9 cellular contexts compared by ENCODE assay signal in genomic region chr2:112031916-112032582, GRCh38. TPM values are rescaled to one million over a fixed set of nuclear protein-coding genes. Genes with fewer than 3 reads are reported as not detected.
A peak's percentile ranks its signal among the peaks of the same experiment; 100 is the strongest.
DNase-seq lines count a peak whose midpoint lies in the region; ATAC-seq and TF ChIP-seq lines count a peak whose summit lies in the region.
"Had no signal": no experiment of that assay in that cellular context is flagged by ENCODE, and none has a peak within 500 bp of the region (broad histone marks: within the 10 kb centered on the region; RNA-seq: fewer than 3 reads in every experiment).

No MANE protein-coding gene starts in this region.

- peaks cover 2% of the 10 kb centered on the region for H3K9me3 Mint-ChIP-seq in activated naive CD4-positive, alpha-beta T cell treated with anti-CD3 and anti-CD28 coated beads for 36 hours

- intact Hi-C loops in activated naive CD4-positive, alpha-beta T cell treated with anti-CD3 and anti-CD28 coated beads for 36 hours (cut with micrococcal nuclease): no loop called here

- DNase-seq in ELF-1 (ENCODE audit: low read depth, low spot score): peak; percentile 51
- peak; percentile 72 for DNase-seq in NCI-H82 treated with DMSO at 0.1 percent for 48 hours (lab: John Stamatoyannopoulos, UW; ENCODE audit: unreplicated experiment)
- peak; percentile 67 for DNase-seq in fibroblast of villous mesenchyme (ENCODE audit: low read depth)
- DNase-seq in pons (ENCODE audit: low spot score): peak; percentile 30
- DNase-seq in T-helper 17 cell: no peak
- DNase-seq in activated naive CD4-positive, alpha-beta T cell treated with anti-CD3 and anti-CD28 coated beads for 36 hours: no peak
- DNase-seq: effector CD8-positive, alpha-beta T cell had no signal

- no peak overlapping the region for H3K4me3 ChIP-seq in fibroblast of villous mesenchyme (ENCODE audit: low read depth, low read length)

- H3K27ac Mint-ChIP-seq in T-helper 17 cell: no peak overlapping the region
- no peak overlapping the region for H3K27ac Mint-ChIP-seq in activated naive CD4-positive, alpha-beta T cell treated with anti-CD3 and anti-CD28 coated beads for 36 hours

- peaks cover 3% of the 10 kb centered on the region for H3K9me3 ChIP-seq in T-helper 17 cell (ENCODE audit: control insufficient read depth, low read length, poor library complexity, severe bottlenecking)

- H3K4me1 Mint-ChIP-seq in T-helper 17 cell: no peaks in the 10 kb centered on the region
- H3K4me1 Mint-ChIP-seq in activated naive CD4-positive, alpha-beta T cell treated with anti-CD3 and anti-CD28 coated beads for 36 hours (ENCODE audit: low read depth): peaks cover 6% of the 10 kb centered on the region

- no peak for ATAC-seq in GM18867 (IDR thresholded peaks at IDR 0.05; ENCODE audit: unreplicated experiment)
- no peak for ATAC-seq in T-helper 17 cell
- ATAC-seq in HG03378 (IDR thresholded peaks at IDR 0.05; ENCODE audit: unreplicated experiment): no peak

- no peak for TF ChIP-seq CTCF in fibroblast of villous mesenchyme (IDR thresholded peaks at IDR 0.05; ENCODE audit: insufficient read depth, low read depth, low read length)

- peaks cover 9% of the 10 kb centered on the region for H3K27me3 Mint-ChIP-seq in T-helper 17 cell
- peaks cover 5% of the 10 kb centered on the region for H3K27me3 Mint-ChIP-seq in activated naive CD4-positive, alpha-beta T cell treated with anti-CD3 and anti-CD28 coated beads for 36 hours (ENCODE audit: low read depth)

- no peaks in the 10 kb centered on the region for H3K36me3 Mint-ChIP-seq in T-helper 17 cell (ENCODE audit: low read depth)
- no peaks in the 10 kb centered on the region for H3K36me3 Mint-ChIP-seq in activated naive CD4-positive, alpha-beta T cell treated with anti-CD3 and anti-CD28 coated beads for 36 hours (ENCODE audit: low read depth)

- no peak overlapping the region for H3K4me3 Mint-ChIP-seq in T-helper 17 cell
- H3K4me3 Mint-ChIP-seq in activated naive CD4-positive, alpha-beta T cell treated with anti-CD3 and anti-CD28 coated beads for 36 hours: no peak overlapping the region

- CTCF ChIA-PET in activated naive CD4-positive, alpha-beta T cell treated with anti-CD3 and anti-CD28 coated beads for 36 hours (lab: Charles Lee): no interaction called here

RNA-seq across cellular contexts. Expression of gene TMEM87B, which starts 23.0 kb away (rescaled TPM):
- total RNA-seq in fibroblast of villous mesenchyme: 48.3 and 112 TPM in 2 replicates
- total RNA-seq in T-helper 17 cell: 10 to 100 TPM; 16.3 to 23.1 TPM
- 10 to 100 TPM; 10.5 to 12.0 TPM for total RNA-seq in activated naive CD4-positive, alpha-beta T cell treated with anti-CD3 and anti-CD28 coated beads for 36 hours

Comparison
In these comparisons a context has a peak if more than half of its experiments do, and no peak if none do; other contexts are left out.
1. DNase-seq: peak in ELF-1 (single experiment), NCI-H82 treated with DMSO at 0.1 percent for 48 hours (single experiment), fibroblast of villous mesenchyme (single experiment) and pons (single experiment); none in T-helper 17 cell (0 of 3) and activated naive CD4-positive, alpha-beta T cell treated with anti-CD3 and anti-CD28 coated beads for 36 hours (single experiment).